33 cellular contexts compared by ENCODE assay signal in genomic region chr10:72645263-72645858, GRCh38.
"Had no signal": no experiment of that assay in that cellular context is flagged by ENCODE, and none has a peak within 500 bp of the region (broad histone marks: within the 10 kb centered on the region; RNA-seq: fewer than 3 reads in every experiment).

No MANE protein-coding gene starts in this region.

- H3K4me3 Mint-ChIP-seq: activated CD4-positive, alpha-beta memory T cell treated with anti-CD3 and anti-CD28 coated beads for 36 hours; activated CD4-positive, alpha-beta T cell treated with anti-CD3 and anti-CD28 coated beads, Interleukin-2, amount 10 ng/mL, durations not matched to agents 24 days and 14 days; activated T-cell treated with anti-CD3 and anti-CD28 coated beads, Interleukin-2, amount 50 U/mL, for 24 hours; activated T-helper 17 cell treated with anti-CD3 and anti-CD28 coated beads, Interleukin-2, amount 50 U/mL, for 72 hours; naive thymus-derived CD4-positive, alpha-beta T cell; stimulated activated effector memory CD8-positive, alpha-beta T cell treated with anti-CD3 and anti-CD28 coated beads, Interleukin-12 subunit alpha, Interleukin-12 subunit beta, amount 100 ng/mL, for 72 hours; stimulated activated naive CD8-positive, alpha-beta T cell treated with anti-CD3 and anti-CD28 coated beads, Interleukin-15, amount 100 ng/mL, for 72 hours had no signal

- H3K4me1 ChIP-seq: prostate gland, vagina had no signal

- H3K27me3 Mint-ChIP-seq: activated CD4-positive, alpha-beta memory T cell treated with anti-CD3 and anti-CD28 coated beads for 36 hours; activated T-helper 17 cell treated with anti-CD3 and anti-CD28 coated beads, Interleukin-2, amount 50 U/mL, for 72 hours; stimulated activated naive CD8-positive, alpha-beta T cell treated with anti-CD3 and anti-CD28 coated beads, Interleukin-15, amount 100 ng/mL, for 72 hours had no signal

- H3K27ac Mint-ChIP-seq: activated CD4-positive, alpha-beta memory T cell treated with anti-CD3 and anti-CD28 coated beads for 36 hours; activated CD4-positive, alpha-beta T cell treated with anti-CD3 and anti-CD28 coated beads, Interleukin-2, amount 10 ng/mL, durations not matched to agents 24 days and 14 days; activated T-cell treated with anti-CD3 and anti-CD28 coated beads, Interleukin-2, amount 50 U/mL, for 24 hours; activated T-helper 17 cell treated with anti-CD3 and anti-CD28 coated beads, Interleukin-2, amount 50 U/mL, for 72 hours; naive thymus-derived CD4-positive, alpha-beta T cell; stimulated activated effector memory CD8-positive, alpha-beta T cell treated with anti-CD3 and anti-CD28 coated beads, Interleukin-12 subunit alpha, Interleukin-12 subunit beta, amount 100 ng/mL, for 72 hours; stimulated activated naive CD8-positive, alpha-beta T cell treated with anti-CD3 and anti-CD28 coated beads, Interleukin-15, amount 100 ng/mL, for 72 hours had no signal

- ATAC-seq: activated T-helper 17 cell treated with anti-CD3 and anti-CD28 coated beads, Interleukin-2, amount 50 U/mL, for 72 hours; left colon; naive thymus-derived CD4-positive, alpha-beta T cell; sciatic nerve; stimulated activated effector memory CD8-positive, alpha-beta T cell treated with anti-CD3 and anti-CD28 coated beads, Interleukin-12 subunit alpha, Interleukin-12 subunit beta, amount 100 ng/mL, for 72 hours; stimulated activated naive CD8-positive, alpha-beta T cell treated with anti-CD3 and anti-CD28 coated beads, Interleukin-15, amount 100 ng/mL, for 72 hours had no signal

- H3K79me2 ChIP-seq: hepatocyte had no signal

- H3K9me3 ChIP-seq: gastrocnemius medialis, ovary, prostate gland, upper lobe of left lung, vagina had no signal

- H3K4me3 ChIP-seq: coronary artery, dorsolateral prefrontal cortex, gastrocnemius medialis, hepatocyte, ovary, prostate gland, skin epidermis, upper lobe of left lung, vagina had no signal

- H3K27ac ChIP-seq: brain microvascular endothelial cell, coronary artery, dorsolateral prefrontal cortex, hepatocyte, ovary, prostate gland, skin epidermis, upper lobe of left lung, vagina had no signal

- H3K4me2 ChIP-seq: hepatocyte had no signal

- H3K4me1 Mint-ChIP-seq: activated CD4-positive, alpha-beta T cell treated with anti-CD3 and anti-CD28 coated beads, Interleukin-2, amount 10 ng/mL, durations not matched to agents 24 days and 14 days; activated T-helper 17 cell treated with anti-CD3 and anti-CD28 coated beads, Interleukin-2, amount 50 U/mL, for 72 hours; naive thymus-derived CD4-positive, alpha-beta T cell; stimulated activated effector memory CD8-positive, alpha-beta T cell treated with anti-CD3 and anti-CD28 coated beads, Interleukin-12 subunit alpha, Interleukin-12 subunit beta, amount 100 ng/mL, for 72 hours; stimulated activated naive CD8-positive, alpha-beta T cell treated with anti-CD3 and anti-CD28 coated beads, Interleukin-15, amount 100 ng/mL, for 72 hours had no signal

- H2AFZ ChIP-seq: hepatocyte had no signal

- H3K36me3 Mint-ChIP-seq: activated CD4-positive, alpha-beta memory T cell treated with anti-CD3 and anti-CD28 coated beads for 36 hours; naive thymus-derived CD4-positive, alpha-beta T cell; stimulated activated effector memory CD8-positive, alpha-beta T cell treated with anti-CD3 and anti-CD28 coated beads, Interleukin-12 subunit alpha, Interleukin-12 subunit beta, amount 100 ng/mL, for 72 hours had no signal

- FAIRE-seq: keratinocyte had no signal

- DNase-seq: activated CD4-positive, alpha-beta memory T cell treated with anti-CD3 and anti-CD28 coated beads for 36 hours; activated CD4-positive, alpha-beta T cell treated with anti-CD3 and anti-CD28 coated beads, Interleukin-2, amount 10 ng/mL, durations not matched to agents 24 days and 14 days; activated CD4-positive, CD25-positive, alpha-beta regulatory T cell treated with anti-CD3 and anti-CD28 coated beads, Interleukin-2, amount 50 U/mL, for 72 hours; activated CD8-positive, alpha-beta memory T cell treated with anti-CD3 and anti-CD28 coated beads, Interleukin-2, amount 50 U/mL, for 48 hours; activated gamma-delta T cell treated with Interleukin-2 at 50 U/mL for 16 hours; activated naive CD4-positive, alpha-beta T cell treated with anti-CD3 and anti-CD28 coated beads, Interleukin-2, amount 50 U/mL, for 16 hours; activated T-cell treated with anti-CD3 and anti-CD28 coated beads, Interleukin-2, amount 50 U/mL, for 24 hours; amniotic stem cell; brain microvascular endothelial cell; dorsolateral prefrontal cortex; effector memory CD4-positive, alpha-beta T cell; erythroblast; left colon; midbrain; naive thymus-derived CD4-positive, alpha-beta T cell; ovary; retina; stimulated activated CD4-positive, alpha-beta T cell treated with anti-CD3 and anti-CD28 coated beads, Interleukin-12 subunit alpha, Interleukin-12 subunit beta, amount 100 ng/mL, for 4 hours; stimulated activated CD4-positive, alpha-beta T cell treated with anti-CD3 and anti-CD28 coated beads, Interleukin-4, amount 100 ng/mL, for 24 hours; stimulated activated naive CD8-positive, alpha-beta T cell treated with anti-CD3 and anti-CD28 coated beads, Interleukin-15, amount 100 ng/mL, for 72 hours; substantia nigra; T-helper 9 cell; upper lobe of left lung had no signal

- H3K9me3 Mint-ChIP-seq: activated CD4-positive, alpha-beta memory T cell treated with anti-CD3 and anti-CD28 coated beads for 36 hours; activated CD4-positive, alpha-beta T cell treated with anti-CD3 and anti-CD28 coated beads, Interleukin-2, amount 10 ng/mL, durations not matched to agents 24 days and 14 days; activated T-cell treated with anti-CD3 and anti-CD28 coated beads, Interleukin-2, amount 50 U/mL, for 24 hours; activated T-helper 17 cell treated with anti-CD3 and anti-CD28 coated beads, Interleukin-2, amount 50 U/mL, for 72 hours; stimulated activated effector memory CD8-positive, alpha-beta T cell treated with anti-CD3 and anti-CD28 coated beads, Interleukin-12 subunit alpha, Interleukin-12 subunit beta, amount 100 ng/mL, for 72 hours; stimulated activated naive CD8-positive, alpha-beta T cell treated with anti-CD3 and anti-CD28 coated beads, Interleukin-15, amount 100 ng/mL, for 72 hours had no signal

- H3K36me3 ChIP-seq: brain microvascular endothelial cell, gastrocnemius medialis, ovary, prostate gland, upper lobe of left lung, vagina had no signal

- H3K27me3 ChIP-seq: brain microvascular endothelial cell, dorsolateral prefrontal cortex, gastrocnemius medialis, hepatocyte, ovary, upper lobe of left lung, vagina had no signal
